16 cellular contexts compared by ENCODE assay signal in genomic region chr16:56244612-56245011, GRCh38.
"Had no signal": no experiment of that assay in that cellular context is flagged by ENCODE, and none has a peak within 500 bp of the region (broad histone marks: within the 10 kb centered on the region; RNA-seq: fewer than 3 reads in every experiment).

No MANE protein-coding gene starts in this region.

- H3K36me3 ChIP-seq: breast epithelium, heart left ventricle had no signal

- H3K27ac ChIP-seq: coronary artery had no signal

- H3K27me3 ChIP-seq: breast epithelium, heart left ventricle had no signal

- H3K4me1 ChIP-seq: breast epithelium had no signal

- ATAC-seq: heart left ventricle; naive thymus-derived CD4-positive, alpha-beta T cell; stimulated activated naive B cell treated with anti-CD40 and anti-IgM and Interleukin-4, amounts not matched to agents 10 μg/mL and 1 μg/mL and 100 μg/mL, for 72 hours; T-cell had no signal

- H3K4me3 ChIP-seq: breast epithelium, coronary artery, heart left ventricle, lung had no signal

- DNase-seq: activated CD4-positive, alpha-beta memory T cell treated with anti-CD3 and anti-CD28 coated beads for 36 hours; activated CD4-positive, alpha-beta T cell treated with anti-CD3 and anti-CD28 coated beads for 48 hours; activated naive CD4-positive, alpha-beta T cell treated with Interleukin-2 at 50 U/mL for 16 hours; activated naive CD8-positive, alpha-beta T cell treated with anti-CD3 and anti-CD28 coated beads for 36 hours; activated T-cell treated with anti-CD3 and anti-CD28 coated beads, Interleukin-2, amount 50 U/mL, for 48 hours; endodermal cell; heart left ventricle; naive thymus-derived CD4-positive, alpha-beta T cell; occipital lobe; stimulated activated CD4-positive, alpha-beta T cell treated with anti-CD3 and anti-CD28 coated beads, Interleukin-2, amount 100 ng/mL, for 48 hours; stimulated activated CD8-positive, alpha-beta memory T cell treated with anti-CD3 and anti-CD28 coated beads, Interleukin-4, amount 100 ng/mL, for 48 hours; stimulated activated naive B cell treated with anti-CD40 and anti-IgM and Interleukin-4, amounts not matched to agents 10 μg/mL and 1 μg/mL and 100 μg/mL, for 72 hours; T-cell had no signal

- H3K9me3 ChIP-seq: breast epithelium, heart left ventricle had no signal
